Comparison of ENCODE assay signal across 9 cellular contexts in genomic region chr19:51440846-51441409, GRCh38.
DNase-seq lines count a peak whose midpoint lies in the region; ATAC-seq lines count a peak whose summit lies in the region.
"Had no signal": no experiment of that assay in that cellular context is flagged by ENCODE, and none has a peak within 500 bp of the region (broad histone marks: within the 10 kb centered on the region; RNA-seq: fewer than 3 reads in every experiment).

No MANE protein-coding gene starts in this region.

- ATAC-seq in GM21381 (IDR thresholded peaks at IDR 0.05; ENCODE audit: unreplicated experiment) = peak; percentile 8
- peak; percentile 42 to 48 for ATAC-seq in activated CD4-positive, CD25-positive, alpha-beta regulatory T cell treated with anti-CD3 and anti-CD28 coated beads, Interleukin-2, amount 50 U/mL, for 24 hours
- ATAC-seq in GM18520 (IDR thresholded peaks at IDR 0.05; ENCODE audit: unreplicated experiment) = no peak

- no peaks in the 10 kb centered on the region for H3K27me3 ChIP-seq in effector memory CD4-positive, alpha-beta T cell (replicated peaks; ENCODE audit: control insufficient read depth, insufficient read depth, low read length, poor library complexity, severe bottlenecking)

- peak overlapping the region; percentile 35 for H3K4me3 ChIP-seq in effector memory CD4-positive, alpha-beta T cell (ENCODE audit: insufficient read depth, low read depth, low read length, poor library complexity, severe bottlenecking)

- peak in 1 of 3 donors; percentile 31 for DNase-seq in effector memory CD4-positive, alpha-beta T cell
- DNase-seq in stimulated activated CD8-positive, alpha-beta memory T cell treated with anti-CD3 and anti-CD28 coated beads, Interleukin-12 subunit alpha, Interleukin-12 subunit beta, amount 100 ng/mL, for 4 hours (ENCODE audit: low read depth) = peak; percentile 53
- DNase-seq in NCI-H2029 treated with DMSO at 0.1 percent for 48 hours (lab: John Stamatoyannopoulos, UW) (no peak), COLO668 (lab: John Stamatoyannopoulos, UW; ENCODE audit: unreplicated experiment) (no peak), NCI-H146 treated with DMSO at 0.1 percent for 48 hours (lab: John Stamatoyannopoulos, UW; ENCODE audit: unreplicated experiment) (no peak)
- DNase-seq: SHP77 had no signal

- H3K36me3 ChIP-seq in effector memory CD4-positive, alpha-beta T cell (ENCODE audit: control insufficient read depth, insufficient read depth, low read length) = no peaks in the 10 kb centered on the region

- peaks cover 20% of the 10 kb centered on the region for H3K4me1 ChIP-seq in effector memory CD4-positive, alpha-beta T cell (ENCODE audit: control insufficient read depth, insufficient read depth, low read length, poor library complexity, severe bottlenecking)

- H3K27ac ChIP-seq in effector memory CD4-positive, alpha-beta T cell (ENCODE audit: insufficient read depth, low read length, poor library complexity, severe bottlenecking) = peak overlapping the region; percentile 47

- H3K9me3 ChIP-seq in effector memory CD4-positive, alpha-beta T cell (ENCODE audit: control insufficient read depth, low read length) = no peaks in the 10 kb centered on the region
